In the genomic region with DNA sequence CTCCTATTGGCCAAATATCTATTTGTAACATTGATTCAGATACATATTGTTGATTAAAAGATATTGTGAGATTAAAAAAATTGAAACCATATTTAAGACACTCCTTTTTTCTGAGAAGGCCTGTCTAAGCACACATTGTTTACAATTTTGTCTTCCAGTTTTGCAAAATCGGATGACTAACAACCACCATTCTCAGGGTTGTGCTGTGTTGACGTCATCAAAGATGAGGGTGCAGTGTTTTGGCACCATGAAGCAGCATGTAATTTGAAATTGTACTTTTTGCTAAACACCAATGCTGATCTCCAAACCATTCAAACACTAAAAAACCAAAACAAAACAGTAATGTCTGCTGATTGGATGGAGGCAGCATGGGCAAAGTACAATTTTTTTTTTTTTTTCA, we compare ENCODE assay signal across 1 cellular context.
TF ChIP-seq lines count a peak whose summit lies in the region.

No MANE protein-coding gene starts in this region.

TF ChIP-seq in HepG2, 621 proteins besides CTCF, POLR2A, EP300 and RAD21:
- TF ChIP-seq ATF7 (IDR thresholded peaks at IDR 0.05) = peak; percentile 85
- no peak for TF ChIP-seq ATF7 (CRISPR knock-in tag; IDR thresholded peaks at IDR 0.05)
- TF ChIP-seq CREB1 (IDR thresholded peaks at IDR 0.05) = peak; percentile 89
- no peak for TF ChIP-seq CREB1 (CRISPR knock-in tag; IDR thresholded peaks at IDR 0.05)
- TF ChIP-seq, protein P1, sequence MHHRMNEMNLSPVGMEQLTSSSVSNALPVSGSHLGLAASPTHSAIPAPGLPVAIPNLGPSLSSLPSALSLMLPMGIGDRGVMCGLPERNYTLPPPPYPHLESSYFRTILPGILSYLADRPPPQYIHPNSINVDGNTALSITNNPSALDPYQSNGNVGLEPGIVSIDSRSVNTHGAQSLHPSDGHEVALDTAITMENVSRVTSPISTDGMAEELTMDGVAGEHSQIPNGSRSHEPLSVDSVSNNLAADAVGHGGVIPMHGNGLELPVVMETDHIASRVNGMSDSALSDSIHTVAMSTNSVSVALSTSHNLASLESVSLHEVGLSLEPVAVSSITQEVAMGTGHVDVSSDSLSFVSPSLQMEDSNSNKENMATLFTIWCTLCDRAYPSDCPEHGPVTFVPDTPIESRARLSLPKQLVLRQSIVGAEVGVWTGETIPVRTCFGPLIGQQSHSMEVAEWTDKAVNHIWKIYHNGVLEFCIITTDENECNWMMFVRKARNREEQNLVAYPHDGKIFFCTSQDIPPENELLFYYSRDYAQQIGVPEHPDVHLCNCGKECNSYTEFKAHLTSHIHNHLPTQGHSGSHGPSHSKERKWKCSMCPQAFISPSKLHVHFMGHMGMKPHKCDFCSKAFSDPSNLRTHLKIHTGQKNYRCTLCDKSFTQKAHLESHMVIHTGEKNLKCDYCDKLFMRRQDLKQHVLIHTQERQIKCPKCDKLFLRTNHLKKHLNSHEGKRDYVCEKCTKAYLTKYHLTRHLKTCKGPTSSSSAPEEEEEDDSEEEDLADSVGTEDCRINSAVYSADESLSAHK (CRISPR knock-in tag; IDR thresholded peaks at IDR 0.05; ENCODE audit: borderline replicate concordance) = no peak
- TF ChIP-seq HNRNPH1 (optimal IDR thresholded peaks at IDR 0.05; ENCODE audit: low read depth, low read length) = no peak
